ENCODE assay signal across 1 cellular context in the genomic region with DNA sequence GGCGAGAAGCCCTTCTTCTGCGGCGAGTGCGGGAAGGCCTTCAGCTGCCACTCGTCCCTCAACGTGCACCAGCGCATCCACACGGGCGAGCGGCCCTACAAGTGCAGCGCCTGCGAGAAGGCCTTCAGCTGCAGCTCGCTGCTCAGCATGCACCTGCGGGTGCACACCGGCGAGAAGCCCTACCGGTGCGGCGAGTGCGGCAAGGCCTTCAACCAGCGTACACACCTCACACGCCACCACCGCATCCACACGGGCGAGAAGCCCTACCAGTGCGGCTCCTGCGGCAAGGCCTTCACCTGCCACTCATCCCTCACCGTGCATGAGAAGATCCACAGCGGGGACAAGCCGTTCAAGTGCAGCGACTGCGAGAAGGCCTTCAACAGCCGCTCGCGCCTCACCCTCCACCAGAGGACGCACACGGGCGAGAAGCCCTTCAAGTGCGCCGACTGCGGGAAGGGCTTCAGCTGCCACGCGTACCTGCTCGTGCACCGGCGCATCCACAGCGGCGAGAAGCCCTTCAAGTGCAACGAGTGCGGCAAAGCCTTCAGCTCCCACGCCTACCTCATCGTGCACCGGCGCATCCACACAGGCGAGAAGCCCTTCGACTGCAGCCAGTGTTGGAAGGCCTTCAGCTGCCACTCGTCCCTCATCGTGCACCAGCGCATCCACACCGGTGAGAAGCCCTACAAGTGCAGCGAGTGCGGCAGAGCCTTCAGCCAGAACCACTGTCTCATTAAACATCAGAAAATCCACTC.
TF ChIP-seq lines count a peak whose summit lies in the region.

No MANE protein-coding gene starts in this region.

TF ChIP-seq in HepG2, 621 proteins besides CTCF, POLR2A, EP300 and RAD21:
- TF ChIP-seq, protein P1, sequence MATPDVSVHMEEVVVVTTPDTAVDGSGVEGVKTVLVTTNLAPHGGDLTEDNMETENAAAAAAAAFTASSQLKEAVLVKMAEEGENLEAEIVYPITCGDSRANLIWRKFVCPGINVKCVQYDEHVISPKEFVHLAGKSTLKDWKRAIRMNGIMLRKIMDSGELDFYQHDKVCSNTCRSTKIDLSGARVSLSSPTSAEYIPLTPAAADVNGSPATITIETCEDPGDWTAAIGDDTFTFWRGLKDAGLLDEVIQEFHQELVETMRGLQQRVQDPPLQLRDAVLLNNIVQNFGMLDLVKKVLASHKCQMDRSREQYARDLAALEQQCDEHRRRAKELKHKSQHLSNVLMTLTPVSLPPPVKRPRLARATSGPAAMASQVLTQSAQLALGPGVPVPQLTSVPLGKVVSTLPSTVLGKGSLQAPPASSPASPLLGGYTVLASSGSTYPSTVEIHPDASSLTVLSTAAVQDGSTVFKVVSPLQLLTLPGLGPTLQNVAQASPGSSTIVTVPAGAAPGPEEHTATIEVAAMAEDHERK (CRISPR knock-in tag; IDR thresholded peaks at IDR 0.05; ENCODE audit: low read depth), result no peak
- TF ChIP-seq AGO2 (optimal IDR thresholded peaks at IDR 0.05; ENCODE audit: low read depth, low read length) (peak; percentile 13), RBFOX2 (IDR thresholded peaks at IDR 0.05; ENCODE audit: low read depth, low read length) (peak; percentile 14; the same call in 1 of the 2 replicates), ZNF879 (CRISPR knock-in tag; IDR thresholded peaks at IDR 0.05) (no peak)
